18 cellular contexts compared by ENCODE assay signal in genomic region chr2:19098467-19099160, GRCh38.
A peak's percentile ranks its signal among the peaks of the same experiment; 100 is the strongest.
DNase-seq lines count a peak whose midpoint lies in the region; ATAC-seq and TF ChIP-seq lines count a peak whose summit lies in the region.
"Had no signal": no experiment of that assay in that cellular context is flagged by ENCODE, and none has a peak within 500 bp of the region (broad histone marks: within the 10 kb centered on the region; RNA-seq: fewer than 3 reads in every experiment).

No MANE protein-coding gene starts in this region.

- intact Hi-C loops in IMR-90 (cut with micrococcal nuclease) = no loop called here

- H3K27me3 Mint-ChIP-seq in T-helper 17 cell = no peaks in the 10 kb centered on the region

- no peak overlapping the region for H3K4me3 Mint-ChIP-seq in T-helper 17 cell
- H3K4me3 Mint-ChIP-seq: CD4-positive, CD25-positive, alpha-beta regulatory T cell; CD8-positive, alpha-beta memory T cell had no signal

- H3K4me1 Mint-ChIP-seq in T-helper 17 cell = no peaks in the 10 kb centered on the region
- H3K4me1 Mint-ChIP-seq: CD4-positive, CD25-positive, alpha-beta regulatory T cell; CD8-positive, alpha-beta memory T cell had no signal

- H3K23ac ChIP-seq in IMR-90 (ENCODE audit: low read depth, low read length) (no peak overlapping the region), neuronal stem cell (ENCODE audit: low read depth, low read length, poor library complexity) (no peak overlapping the region)

- H3K36me3 ChIP-seq in IMR-90 (ENCODE audit: control insufficient read depth, insufficient read depth, low read length) (no peaks in the 10 kb centered on the region), SJSA1 (no peaks in the 10 kb centered on the region), neuronal stem cell (replicated peaks in 1 of 2; ENCODE audit: control insufficient read depth in 2 of 2, insufficient read depth in 2 of 2, low read length in 2 of 2) (no peaks in the 10 kb centered on the region), osteoblast (ENCODE audit: insufficient read depth, low read length) (no peaks in the 10 kb centered on the region)
- H3K36me3 ChIP-seq: BE2C, HAP-1 had no signal

- H4K8ac ChIP-seq in IMR-90 (ENCODE audit: low read depth in 2 of 2, low read length in 2 of 2) (no peak overlapping the region), neuronal stem cell (ENCODE audit: low read depth, low read length) (peak overlapping the region; percentile 23)

- H3K9ac ChIP-seq in IMR-90 (ENCODE audit: low read depth, low read length) = no peak overlapping the region
- H3K9ac ChIP-seq in neuronal stem cell (ENCODE audit: low read depth, low read length, poor library complexity) = no peak overlapping the region

- no peaks in the 10 kb centered on the region for H3K36me3 Mint-ChIP-seq in T-helper 17 cell (ENCODE audit: low read depth)
- H3K36me3 Mint-ChIP-seq: CD4-positive, CD25-positive, alpha-beta regulatory T cell had no signal

- POLR2A ChIA-PET in IMR-90 (lab: Charles Lee; ENCODE audit: unreplicated experiment) = no interaction called here

- TF ChIP-seq CTCF in IMR-90 (conservative IDR thresholded peaks at IDR 0.05; ENCODE audit: low read depth, low read length) (no peak), osteoblast (IDR thresholded peaks at IDR 0.05; ENCODE audit: extremely low read depth, low read depth, low read length) (no peak)

- no peaks in the 10 kb centered on the region for H3K79me2 ChIP-seq in osteoblast (ENCODE audit: insufficient read depth, low read length)

- no peak for TF ChIP-seq POLR2A in IMR-90 (IDR thresholded peaks at IDR 0.05; ENCODE audit: low read depth, low read length)

- CTCF ChIA-PET in IMR-90 (lab: Yijun Ruan, JAX) = no interaction called here

- BruUV-seq in IMR-90 (replicated peaks; lab: Mats Ljungman, UMichigan) = no TSS peak

- H2BK20ac ChIP-seq in IMR-90 (ENCODE audit: low read depth, low read length) = no peak overlapping the region

- ATAC-seq in IMR-90 (ENCODE audit: low read depth) (no peak), T-helper 17 cell (no peak)
- ATAC-seq in stimulated activated naive CD8-positive, alpha-beta T cell treated with anti-CD3 and anti-CD28 coated beads, Interleukin-15, Interleukin-2, amounts not matched to agents 100 U/mL and 50 U/mL, for 24 hours = no peak

- no peak overlapping the region for H3K4me2 ChIP-seq in IMR-90 (ENCODE audit: low read depth, low read length)
- H3K4me2 ChIP-seq in neuronal stem cell (ENCODE audit: insufficient read depth, low read length, poor library complexity, severe bottlenecking) = no peak overlapping the region
- H3K4me2 ChIP-seq in osteoblast (ENCODE audit: insufficient read depth, low read length) = no peak overlapping the region

- no peak overlapping the region for H3K56ac ChIP-seq in IMR-90 (ENCODE audit: extremely low read depth, insufficient read depth, low read length)

- no CpG with 5 or more reads among the region's 2 CpGs for WGBS in IMR-90 (ENCODE audit: extremely low coverage in 2 of 2, insufficient read length in 1 of 2), 2 experiments
- no CpG with 5 or more reads among the region's 2 CpGs for WGBS in neuronal stem cell (ENCODE audit: extremely low coverage in 2 of 2, insufficient read length in 2 of 2, insufficient replicate concordance in 1 of 2), 2 donors

- no peak overlapping the region for H2AK9ac ChIP-seq in IMR-90 (replicated peaks; ENCODE audit: low read depth, low read length, poor library complexity)

- H3K9me1 ChIP-seq in IMR-90 (ENCODE audit: insufficient read depth, low read length) = no peaks in the 10 kb centered on the region

- H3K27ac Mint-ChIP-seq in T-helper 17 cell = no peak overlapping the region
- H3K27ac Mint-ChIP-seq: CD4-positive, CD25-positive, alpha-beta regulatory T cell; CD8-positive, alpha-beta memory T cell had no signal

- H2BK12ac ChIP-seq in neuronal stem cell (ENCODE audit: low read length) = no peak overlapping the region

- H3K79me1 ChIP-seq in IMR-90 (ENCODE audit: low read depth in 1 of 2, low read length in 2 of 2) = no peaks in the 10 kb centered on the region
- H3K79me1 ChIP-seq in neuronal stem cell (ENCODE audit: low read depth, low read length) = no peaks in the 10 kb centered on the region

- H3K27me3 ChIP-seq in IMR-90 (ENCODE audit: control insufficient read depth, insufficient read depth, low read length) = no peaks in the 10 kb centered on the region
- no peaks in the 10 kb centered on the region for H3K27me3 ChIP-seq in SJSA1 (replicated peaks)
- H3K27me3 ChIP-seq in neuronal stem cell (ENCODE audit: control insufficient read depth in 3 of 3, insufficient read depth in 3 of 3, low read depth in 1 of 3, low read length in 3 of 3) = no peaks in the 10 kb centered on the region
- H3K27me3 ChIP-seq in osteoblast (ENCODE audit: insufficient read depth, low read length) = no peaks in the 10 kb centered on the region
- H3K27me3 ChIP-seq: BE2C had no signal

- no peak overlapping the region for H2BK5ac ChIP-seq in IMR-90 (ENCODE audit: low read depth, low read length, poor library complexity, severe bottlenecking)
- H2BK5ac ChIP-seq in neuronal stem cell (ENCODE audit: low read length) = no peak overlapping the region

- in situ Hi-C loops in IMR-90 (cut with MboI; ENCODE audit: low sequenced_read_pairs) = no loop called here

- dilution Hi-C loops in IMR-90 (cut with HindIII; ENCODE audit: low sequenced_read_pairs, unreplicated experiment) = no loop called here

- H4K5ac ChIP-seq in IMR-90 (ENCODE audit: low read depth, low read length) = no peak overlapping the region

- H4K20me1 ChIP-seq in IMR-90 (ENCODE audit: insufficient read depth, low read length) (no peaks in the 10 kb centered on the region), osteoblast (ENCODE audit: insufficient read depth, low read length) (no peaks in the 10 kb centered on the region)

- H3K14ac ChIP-seq in IMR-90 (replicated peaks; ENCODE audit: low read depth, low read length) = no peak overlapping the region; the same call in 1 of the 2 replicates
- no peak overlapping the region for H3K14ac ChIP-seq in neuronal stem cell (ENCODE audit: low read length)

- DNase-seq in IMR-90 (no peak), SJSA1 (ENCODE audit: low read depth in 1 of 2, low spot score in 2 of 2) (peak in 1 of 2 experiments; percentile 56), neuronal stem cell (ENCODE audit: low spot score) (no peak), osteoblast (ENCODE audit: insufficient read length, low spot score, missing footprints) (no peak), HT-29 (ENCODE audit: low spot score) (no peak), T-helper 17 cell (no peak)
- DNase-seq in stimulated activated naive CD8-positive, alpha-beta T cell treated with anti-CD3 and anti-CD28 coated beads, Interleukin-15, Interleukin-2, amounts not matched to agents 100 U/mL and 50 U/mL, for 24 hours = no peak
- DNase-seq: ACHN; BE2C; C1 segment of cervical spinal cord; CD4-positive, CD25-positive, alpha-beta regulatory T cell; CD8-positive, alpha-beta memory T cell; COR-L47; DMS 273 treated with DMSO at 0.1 percent for 48 hours; DMS53; DND-41; GDM1 had no signal

- no peak for TF ChIP-seq RAD21 in IMR-90 (IDR thresholded peaks at IDR 0.05; ENCODE audit: low read length)

- 0 out of 3 replicates have a peak overlapping the region, but pooled peaks have one; percentile 1 for H2BK15ac ChIP-seq in IMR-90 (ENCODE audit: low read depth, low read length)
- no peak overlapping the region for H2BK15ac ChIP-seq in neuronal stem cell (ENCODE audit: low read length)

- H3K4me1 ChIP-seq in IMR-90 (ENCODE audit: control insufficient read depth, insufficient read depth, low read length) = no peaks in the 10 kb centered on the region
- peaks cover 16% of the 10 kb centered on the region for H3K4me1 ChIP-seq in SJSA1 (replicated peaks)
- H3K4me1 ChIP-seq in neuronal stem cell (ENCODE audit: control insufficient read depth in 2 of 2, insufficient read depth in 1 of 2, low read depth in 1 of 2, low read length in 2 of 2) = no peaks in the 10 kb centered on the region
- H3K4me1 ChIP-seq in osteoblast (ENCODE audit: insufficient read depth, low read length) = peaks cover 7% of the 10 kb centered on the region
- H3K4me1 ChIP-seq: BE2C, HAP-1 had no signal

- no peak overlapping the region for H3K4ac ChIP-seq in IMR-90 (ENCODE audit: low read depth, low read length)
- H3K4ac ChIP-seq in neuronal stem cell (ENCODE audit: low read length) = no peak overlapping the region

- H3K27ac ChIP-seq in IMR-90 (ENCODE audit: insufficient read depth, low read length) = no peak overlapping the region
- peak overlapping the region; percentile 54 for H3K27ac ChIP-seq in SJSA1
- no peak overlapping the region for H3K27ac ChIP-seq in neuronal stem cell (replicated peaks; ENCODE audit: low read length)
- no peak overlapping the region for H3K27ac ChIP-seq in osteoblast (ENCODE audit: low read depth, low read length)

- H3K9me3 ChIP-seq in IMR-90 (ENCODE audit: control insufficient read depth, insufficient read depth, low read length) (no peaks in the 10 kb centered on the region), SJSA1 (replicated peaks) (no peaks in the 10 kb centered on the region), neuronal stem cell (replicated peaks in 1 of 2; ENCODE audit: control insufficient read depth in 2 of 2, insufficient read depth in 1 of 2, low read depth in 1 of 2, low read length in 2 of 2) (no peaks in the 10 kb centered on the region), osteoblast (ENCODE audit: low read depth, low read length) (no peaks in the 10 kb centered on the region), T-helper 17 cell (ENCODE audit: control insufficient read depth, low read length, poor library complexity, severe bottlenecking) (no peaks in the 10 kb centered on the region)
- H3K9me3 ChIP-seq: BE2C, HAP-1 had no signal

- no peak overlapping the region for H4K91ac ChIP-seq in IMR-90 (ENCODE audit: insufficient read depth, low read depth, low read length)
- no peak overlapping the region for H4K91ac ChIP-seq in neuronal stem cell (ENCODE audit: low read depth, low read length, poor library complexity)

- H2BK120ac ChIP-seq in IMR-90 (ENCODE audit: low read depth, low read length) (0 out of 2 replicates have a peak overlapping the region, but pooled peaks have one; percentile 5), neuronal stem cell (ENCODE audit: low read depth, low read length) (no peak overlapping the region)

- H3K18ac ChIP-seq in IMR-90 (ENCODE audit: low read depth, low read length) = no peak overlapping the region
- no peak overlapping the region for H3K18ac ChIP-seq in neuronal stem cell (ENCODE audit: low read length)

- no peak overlapping the region for H2AK5ac ChIP-seq in IMR-90 (ENCODE audit: low read depth, low read length)
- no peak overlapping the region for H2AK5ac ChIP-seq in neuronal stem cell (ENCODE audit: low read depth, low read length)

- H3K4me3 ChIP-seq in IMR-90 (ENCODE audit: insufficient read depth, low read depth, low read length) (no peak overlapping the region), SJSA1 (no peak overlapping the region), neuronal stem cell (ENCODE audit: low read length in 2 of 2) (no peak overlapping the region), osteoblast (ENCODE audit: insufficient read depth, low read length) (no peak overlapping the region)
- H3K4me3 ChIP-seq: HAP-1 had no signal

- no peak overlapping the region for H2AFZ ChIP-seq in IMR-90 (replicated peaks; ENCODE audit: low read length, poor library complexity)
- H2AFZ ChIP-seq in neuronal stem cell (ENCODE audit: low read length) = no peak overlapping the region
- H2AFZ ChIP-seq in osteoblast (ENCODE audit: low read length) = no peak overlapping the region

TF ChIP-seq in IMR-90, 13 proteins besides CTCF, POLR2A, EP300 and RAD21 (continues in another document):
- no peak for TF ChIP-seq FOS (IDR thresholded peaks at IDR 0.05; ENCODE audit: low read depth, low read length)
